Comparison of ENCODE assay signal across 20 cellular contexts in genomic region chr5:143031781-143032724, GRCh38.
DNase-seq lines count a peak whose midpoint lies in the region; FAIRE-seq and TF ChIP-seq lines count a peak whose summit lies in the region.
"Had no signal": no experiment of that assay in that cellular context is flagged by ENCODE, and none has a peak within 500 bp of the region (broad histone marks: within the 10 kb centered on the region; RNA-seq: fewer than 3 reads in every experiment).

No MANE protein-coding gene starts in this region.

- TF ChIP-seq CTCF in astrocyte (IDR thresholded peaks at IDR 0.05; ENCODE audit: insufficient read depth, low read depth, low read length) (no peak), progenitor cell of endocrine pancreas (IDR thresholded peaks at IDR 0.05; ENCODE audit: unreplicated experiment) (no peak), Caco-2 (IDR thresholded peaks at IDR 0.05; ENCODE audit: insufficient read depth in 1 of 2, low read depth in 1 of 2, low read length in 1 of 2, severe bottlenecking in 1 of 2, unreplicated experiment in 1 of 2) (no peak)

- H3K27ac ChIP-seq in astrocyte (ENCODE audit: low read depth, low read length) = no peak overlapping the region
- H3K27ac ChIP-seq: GM23248, thoracic aorta had no signal

- H3K36me3 ChIP-seq in astrocyte (ENCODE audit: insufficient read depth, low read length) (no peaks in the 10 kb centered on the region), Caco-2 (ENCODE audit: control insufficient read depth, insufficient read depth, low read length) (peaks cover 3% of the 10 kb centered on the region; the same call in 1 of the 2 replicates)
- H3K36me3 ChIP-seq: BLaER1, thoracic aorta had no signal

- peaks cover 22% of the 10 kb centered on the region for H3K4me1 Mint-ChIP-seq in astrocyte (ENCODE audit: low read depth, unreplicated experiment)
- H3K4me1 Mint-ChIP-seq in progenitor cell of endocrine pancreas (ENCODE audit: low read depth) = peaks cover 16% of the 10 kb centered on the region
- peaks cover 17% of the 10 kb centered on the region for H3K4me1 Mint-ChIP-seq in Caco-2 (ENCODE audit: low read depth, unreplicated experiment)

- peak overlapping the region; percentile 31 for H3K27ac Mint-ChIP-seq in astrocyte (ENCODE audit: unreplicated experiment)
- peak overlapping the region; percentile 63 for H3K27ac Mint-ChIP-seq in progenitor cell of endocrine pancreas
- no peak overlapping the region for H3K27ac Mint-ChIP-seq in Caco-2 (ENCODE audit: unreplicated experiment)

- no peak overlapping the region for H3K4me2 ChIP-seq in astrocyte (ENCODE audit: low read length)

- no peak for FAIRE-seq in astrocyte (lab: Jason Lieb, UNC)

- intact Hi-C loops in Caco-2 (cut with micrococcal nuclease; ENCODE audit: unreplicated experiment) = no loop called here

- no peak overlapping the region for H2AFZ ChIP-seq in astrocyte (ENCODE audit: low read depth, low read length)
- H2AFZ ChIP-seq: GM23248 had no signal

- no peaks in the 10 kb centered on the region for H4K20me1 ChIP-seq in astrocyte (ENCODE audit: insufficient read depth, low read length)
- H4K20me1 ChIP-seq: BLaER1 had no signal

- POLR2A ChIA-PET in Caco-2 (lab: Charles Lee) = no interaction called here

- H3K27me3 Mint-ChIP-seq in astrocyte (ENCODE audit: low read depth, unreplicated experiment) = no peaks in the 10 kb centered on the region
- H3K27me3 Mint-ChIP-seq in progenitor cell of endocrine pancreas = no peaks in the 10 kb centered on the region
- H3K27me3 Mint-ChIP-seq in Caco-2 (ENCODE audit: insufficient read depth, unreplicated experiment) = no peaks in the 10 kb centered on the region
- H3K27me3 Mint-ChIP-seq: naive B cell had no signal

- H3K9me3 Mint-ChIP-seq in astrocyte (ENCODE audit: unreplicated experiment) = peaks cover 8% of the 10 kb centered on the region
- H3K9me3 Mint-ChIP-seq in progenitor cell of endocrine pancreas (ENCODE audit: low read depth) = no peaks in the 10 kb centered on the region
- no peaks in the 10 kb centered on the region for H3K9me3 Mint-ChIP-seq in Caco-2 (ENCODE audit: unreplicated experiment)
- H3K9me3 Mint-ChIP-seq: naive B cell had no signal

- no peak overlapping the region for H3K9ac ChIP-seq in astrocyte (ENCODE audit: low read length)
- H3K9ac ChIP-seq: BLaER1, GM23248 had no signal

- H3K4me3 Mint-ChIP-seq in astrocyte (ENCODE audit: unreplicated experiment) (no peak overlapping the region), progenitor cell of endocrine pancreas (ENCODE audit: low read depth) (no peak overlapping the region), Caco-2 (ENCODE audit: unreplicated experiment) (no peak overlapping the region)

- peaks cover 7% of the 10 kb centered on the region for H3K4me1 ChIP-seq in astrocyte (ENCODE audit: insufficient read depth, low read length)
- H3K4me1 ChIP-seq in Caco-2 = no peaks in the 10 kb centered on the region

- H3K4me3 ChIP-seq in astrocyte (ENCODE audit: insufficient read depth, low read depth, low read length) (no peak overlapping the region), Caco-2 (ENCODE audit: low read depth, low read length) (no peak overlapping the region)
- H3K4me3 ChIP-seq: BLaER1, GM23248, thoracic aorta had no signal

- H3K9me3 ChIP-seq in astrocyte (ENCODE audit: insufficient read depth, low read depth, low read length) (peaks cover 3% of the 10 kb centered on the region), Caco-2 (no peaks in the 10 kb centered on the region)
- H3K9me3 ChIP-seq: BLaER1, thoracic aorta had no signal

- CTCF ChIA-PET in Caco-2 (lab: Charles Lee) = no interaction called here

- no TSS peak for BruUV-seq in Caco-2 (replicated peaks; lab: Mats Ljungman, UMichigan)

- DNase-seq in NCI-H1092 treated with DMSO at 0.1 percent for 48 hours (lab: John Stamatoyannopoulos, UW) = peak; percentile 46
- no peak for DNase-seq in NCI-H1092 (lab: John Stamatoyannopoulos, UW)
- DNase-seq in M059J (ENCODE audit: low read depth) = peak; percentile 55
- DNase-seq in astrocyte (ENCODE audit: low read depth) = no peak
- no peak for DNase-seq in progenitor cell of endocrine pancreas (ENCODE audit: low spot score, unreplicated experiment)
- no peak for DNase-seq in Caco-2
- no peak for DNase-seq in EL
- no peak for DNase-seq in activated gamma-delta T cell (lab: John Stamatoyannopoulos, UW)
- DNase-seq: 8988T; activated CD8-positive, alpha-beta memory T cell treated with anti-CD3 and anti-CD28 coated beads, Interleukin-2, amount 50 U/mL, for 48 hours; activated naive CD4-positive, alpha-beta T cell; aorta; GM23248; hypothalamus; naive B cell; NCI-H187 treated with DMSO at 0.1 percent for 48 hours; NCI-H526; T1000 had no signal

- no peaks in the 10 kb centered on the region for H3K27me3 ChIP-seq in astrocyte (ENCODE audit: insufficient read depth, low read length)
- no peaks in the 10 kb centered on the region for H3K27me3 ChIP-seq in Caco-2 (replicated peaks; ENCODE audit: control insufficient read depth, insufficient read depth, low read length)
- H3K27me3 ChIP-seq: BLaER1 had no signal

- H3K36me3 Mint-ChIP-seq in astrocyte (ENCODE audit: low read depth, unreplicated experiment) (peaks cover 3% of the 10 kb centered on the region), progenitor cell of endocrine pancreas (ENCODE audit: insufficient read depth) (peaks cover 1% of the 10 kb centered on the region), Caco-2 (ENCODE audit: insufficient read depth, unreplicated experiment) (peaks cover 24% of the 10 kb centered on the region)

- H3K79me2 ChIP-seq in astrocyte (ENCODE audit: insufficient read depth, low read length) = no peaks in the 10 kb centered on the region

Comparison
In these comparisons a context has a peak if more than half of its experiments do, and no peak if none do; other contexts are left out.
1. DNase-seq: peak in NCI-H1092 treated with DMSO at 0.1 percent for 48 hours (single experiment) and M059J (single experiment); none in NCI-H1092 (single experiment), astrocyte (single experiment), progenitor cell of endocrine pancreas (single experiment), Caco-2 (0 of 2), EL (single experiment) and activated gamma-delta T cell (single experiment).